15 cellular contexts compared by ENCODE assay signal in the genomic region with DNA sequence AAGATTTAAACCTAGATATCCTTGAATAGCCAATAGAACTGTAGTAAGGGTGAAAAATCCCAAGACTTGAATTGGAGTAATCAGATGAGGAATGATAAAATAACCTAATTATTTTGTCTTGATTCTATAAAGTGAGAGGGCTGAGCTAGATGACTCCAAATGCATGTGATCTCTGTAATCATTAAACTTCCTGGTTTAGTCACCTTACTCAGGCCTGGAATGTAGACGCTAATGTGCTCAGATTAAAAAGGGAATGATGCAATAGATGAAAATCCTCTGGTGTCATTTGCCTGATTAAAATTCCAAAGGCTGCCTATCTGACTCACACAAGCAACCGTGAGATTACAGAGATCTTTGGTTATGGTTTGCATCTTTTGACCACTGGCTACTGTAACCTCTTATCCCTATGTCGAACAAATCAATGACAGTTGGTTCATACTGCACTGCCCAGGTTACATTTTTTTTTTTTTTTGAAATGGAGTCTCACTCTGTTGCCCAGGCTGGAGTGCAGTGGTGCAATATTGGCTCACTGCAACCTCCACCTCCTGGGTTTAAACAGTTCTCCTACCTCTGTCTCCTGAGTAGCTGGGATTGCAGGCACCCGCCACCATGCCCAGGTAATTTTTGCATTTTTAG. TPM values are rescaled to one million over a fixed set of nuclear protein-coding genes. Genes with fewer than 3 reads are reported as not detected.
DNase-seq lines count a peak whose midpoint lies in the region; ATAC-seq, FAIRE-seq and TF ChIP-seq lines count a peak whose summit lies in the region.
"Had no signal": no experiment of that assay in that cellular context is flagged by ENCODE, and none has a peak within 500 bp of the region (broad histone marks: within the 10 kb centered on the region; RNA-seq: fewer than 3 reads in every experiment).

No MANE protein-coding gene starts in this region.

- H3K9ac ChIP-seq in SK-N-SH (no peak overlapping the region; the same call in 1 of the 2 replicates), smooth muscle cell (ENCODE audit: low read depth) (peak overlapping the region; percentile 2)

- TF ChIP-seq POLR2A in GM12892 (IDR thresholded peaks at IDR 0.05; ENCODE audit: low read depth, low read length): no peak

- TF ChIP-seq CTCF in SK-N-SH (IDR thresholded peaks at IDR 0.05) (no peak), smooth muscle cell (IDR thresholded peaks at IDR 0.05; ENCODE audit: borderline replicate concordance, insufficient read depth, poor library complexity, severe bottlenecking) (no peak)

- no peak for TF ChIP-seq EP300 in SK-N-SH (IDR thresholded peaks at IDR 0.05; ENCODE audit: borderline replicate concordance in 1 of 2, low read depth in 1 of 2, low read length in 1 of 2)

- H3K4me1 ChIP-seq in SK-N-SH (ENCODE audit: control insufficient read depth in 1 of 2, insufficient read depth in 2 of 2, low read depth in 1 of 2, low read length in 1 of 2) (peaks cover 0 to 19% of the 10 kb centered on the region in 2 experiments; a peak in 1 of 4 replicates), smooth muscle cell (ENCODE audit: low read depth) (no peaks in the 10 kb centered on the region)
- H3K4me1 ChIP-seq: gastroesophageal sphincter had no signal

- ATAC-seq in HG03108 (IDR thresholded peaks at IDR 0.05; ENCODE audit: unreplicated experiment): no peak
- ATAC-seq: gastroesophageal sphincter; natural killer cell treated with Interleukin-12 subunit alpha and Interleukin-12 subunit beta and Interleukin-15 and Interleukin-18, amount 100 ng/mL, for 72 hours had no signal

- H3K36me3 ChIP-seq in SK-N-SH (replicated peaks in 1 of 2; ENCODE audit: control insufficient read depth in 1 of 2, insufficient read depth in 2 of 2, low read length in 1 of 2) (no peaks in the 10 kb centered on the region), smooth muscle cell (ENCODE audit: low read depth) (no peaks in the 10 kb centered on the region)
- H3K36me3 ChIP-seq: gastroesophageal sphincter had no signal

- no peaks in the 10 kb centered on the region for H3K27me3 ChIP-seq in SK-N-SH (ENCODE audit: insufficient read depth)
- H3K27me3 ChIP-seq in smooth muscle cell (ENCODE audit: low read depth): no peaks in the 10 kb centered on the region

- no peaks in the 10 kb centered on the region for H3F3A ChIP-seq in SK-N-SH (replicated peaks; ENCODE audit: insufficient read depth)
- no peaks in the 10 kb centered on the region for H3F3A ChIP-seq in smooth muscle cell (ENCODE audit: low read depth)

- CTCF ChIA-PET in SK-N-SH (lab: Yijun Ruan, JAX): interaction anchor here (1.2 to 2.0 kb wide), 2 partner anchors 15 to 191 kb away, joined by 4 read pairs; no protein-coding TSS in a partner anchor

- no peak overlapping the region for H3K4me2 ChIP-seq in SK-N-SH
- H3K4me2 ChIP-seq in smooth muscle cell: no peak overlapping the region

- H2AFZ ChIP-seq in SK-N-SH (ENCODE audit: low read depth): no peak overlapping the region
- no peak overlapping the region for H2AFZ ChIP-seq in smooth muscle cell (ENCODE audit: low read depth)

- WGBS in SK-N-SH (ENCODE audit: low lambda C conversion rate): 38% methylated on average over 4 of the region's 4 CpGs
- 34% methylated on average over 4 of the region's 4 CpGs for WGBS in smooth muscle cell (ENCODE audit: low lambda C conversion rate)

- TF ChIP-seq RAD21 in SK-N-SH (IDR thresholded peaks at IDR 0.05; ENCODE audit: low read length): no peak

- H3K79me2 ChIP-seq in SK-N-SH (ENCODE audit: insufficient read depth): no peaks in the 10 kb centered on the region
- no peaks in the 10 kb centered on the region for H3K79me2 ChIP-seq in smooth muscle cell (ENCODE audit: low read depth)

- H3K27ac ChIP-seq in SK-N-SH (ENCODE audit: low read depth in 2 of 2, low read length in 1 of 2) (peak overlapping the region in 1 of 2 experiments; percentile 44; a peak in 2 of 4 replicates), smooth muscle cell (ENCODE audit: low read depth) (peak overlapping the region; percentile 45)
- H3K27ac ChIP-seq: gastroesophageal sphincter had no signal

- H3K4me3 ChIP-seq in SK-N-SH (ENCODE audit: low read depth in 2 of 2, low read length in 1 of 2) (no peak overlapping the region), smooth muscle cell (no peak overlapping the region)
- H3K4me3 ChIP-seq: gastroesophageal sphincter had no signal

- H3K9me3 ChIP-seq in SK-N-SH: no peaks in the 10 kb centered on the region
- no peaks in the 10 kb centered on the region for H3K9me3 ChIP-seq in smooth muscle cell (replicated peaks; ENCODE audit: low read depth)
- H3K9me3 ChIP-seq: gastroesophageal sphincter had no signal

- peak; percentile 5 for DNase-seq in NCI-H2196 treated with DMSO at 0.1 percent for 48 hours (lab: John Stamatoyannopoulos, UW; ENCODE audit: unreplicated experiment)
- DNase-seq in NCI-H2196 (lab: John Stamatoyannopoulos, UW; ENCODE audit: unreplicated experiment): no peak
- DNase-seq in SK-N-SH: no peak
- DNase-seq in fibroblast of the conjunctiva (ENCODE audit: low read depth): peak; percentile 66
- DNase-seq in smooth muscle cell (lab: John Stamatoyannopoulos, UW; ENCODE audit: unreplicated experiment): no peak
- DNase-seq in occipital lobe (lab: John Stamatoyannopoulos, UW): no peak
- no peak for DNase-seq in GM12892 (ENCODE audit: insufficient read length)
- DNase-seq: activated gamma-delta T cell; NCI-H2227 treated with DMSO at 0.1 percent for 48 hours; stimulated activated CD4-positive, alpha-beta T cell treated with anti-CD3 and anti-CD28 coated beads, Interleukin-4, amount 100 ng/mL, for 4 hours had no signal

- H4K20me1 ChIP-seq in SK-N-SH (ENCODE audit: insufficient read depth) (no peaks in the 10 kb centered on the region), smooth muscle cell (ENCODE audit: low read depth) (no peaks in the 10 kb centered on the region)

- POLR2A ChIA-PET in SK-N-SH (lab: Yijun Ruan, JAX): no interaction called here

- no peaks in the 10 kb centered on the region for H3K9me2 ChIP-seq in SK-N-SH

- FAIRE-seq in GM12892 (lab: Jason Lieb, UNC): no peak
- FAIRE-seq: A204.1, GM18507 had no signal

TF ChIP-seq in SK-N-SH, 30 proteins besides CTCF, POLR2A, EP300 and RAD21:
- TF ChIP-seq SMC3 (IDR thresholded peaks at IDR 0.05; ENCODE audit: low read depth, low read length) (no peak), ELF1 (IDR thresholded peaks at IDR 0.05) (no peak; the same call in 1 of the 2 replicates), GATA2 (CRISPR knock-in tag; IDR thresholded peaks at IDR 0.05) (no peak), MEF2A (IDR thresholded peaks at IDR 0.05; ENCODE audit: borderline replicate concordance, low read depth) (no peak), TCF12 (IDR thresholded peaks at IDR 0.05) (0 out of 2 replicates have a peak, but pooled peaks have one; percentile 9), EZH2phosphoT487 (IDR thresholded peaks at IDR 0.05; ENCODE audit: borderline replicate concordance, low read depth) (no peak), NFIC (IDR thresholded peaks at IDR 0.05; ENCODE audit: borderline replicate concordance) (no peak), YY1 (IDR thresholded peaks at IDR 0.05; ENCODE audit: low read depth) (no peak), TEAD4 (IDR thresholded peaks at IDR 0.05; ENCODE audit: borderline replicate concordance, insufficient read depth) (peak; percentile 17; the same call in 1 of the 2 replicates), CHD2 (IDR thresholded peaks at IDR 0.05; ENCODE audit: low read length, partially characterized antibody) (no peak), RCOR1 (IDR thresholded peaks at IDR 0.05; ENCODE audit: low read length) (no peak), POLR2AphosphoS5 (IDR thresholded peaks at IDR 0.05; ENCODE audit: low read depth, low read length) (no peak)
- TF ChIP-seq, protein P1, sequence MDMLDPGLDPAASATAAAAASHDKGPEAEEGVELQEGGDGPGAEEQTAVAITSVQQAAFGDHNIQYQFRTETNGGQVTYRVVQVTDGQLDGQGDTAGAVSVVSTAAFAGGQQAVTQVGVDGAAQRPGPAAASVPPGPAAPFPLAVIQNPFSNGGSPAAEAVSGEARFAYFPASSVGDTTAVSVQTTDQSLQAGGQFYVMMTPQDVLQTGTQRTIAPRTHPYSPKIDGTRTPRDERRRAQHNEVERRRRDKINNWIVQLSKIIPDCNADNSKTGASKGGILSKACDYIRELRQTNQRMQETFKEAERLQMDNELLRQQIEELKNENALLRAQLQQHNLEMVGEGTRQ (IDR thresholded peaks at IDR 0.05; ENCODE audit: borderline replicate concordance, low read depth, low read length): no peak
- TF ChIP-seq, protein P2, sequence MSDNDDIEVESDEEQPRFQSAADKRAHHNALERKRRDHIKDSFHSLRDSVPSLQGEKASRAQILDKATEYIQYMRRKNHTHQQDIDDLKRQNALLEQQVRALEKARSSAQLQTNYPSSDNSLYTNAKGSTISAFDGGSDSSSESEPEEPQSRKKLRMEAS (IDR thresholded peaks at IDR 0.05; ENCODE audit: low read depth): no peak
- TF ChIP-seq, protein P3, sequence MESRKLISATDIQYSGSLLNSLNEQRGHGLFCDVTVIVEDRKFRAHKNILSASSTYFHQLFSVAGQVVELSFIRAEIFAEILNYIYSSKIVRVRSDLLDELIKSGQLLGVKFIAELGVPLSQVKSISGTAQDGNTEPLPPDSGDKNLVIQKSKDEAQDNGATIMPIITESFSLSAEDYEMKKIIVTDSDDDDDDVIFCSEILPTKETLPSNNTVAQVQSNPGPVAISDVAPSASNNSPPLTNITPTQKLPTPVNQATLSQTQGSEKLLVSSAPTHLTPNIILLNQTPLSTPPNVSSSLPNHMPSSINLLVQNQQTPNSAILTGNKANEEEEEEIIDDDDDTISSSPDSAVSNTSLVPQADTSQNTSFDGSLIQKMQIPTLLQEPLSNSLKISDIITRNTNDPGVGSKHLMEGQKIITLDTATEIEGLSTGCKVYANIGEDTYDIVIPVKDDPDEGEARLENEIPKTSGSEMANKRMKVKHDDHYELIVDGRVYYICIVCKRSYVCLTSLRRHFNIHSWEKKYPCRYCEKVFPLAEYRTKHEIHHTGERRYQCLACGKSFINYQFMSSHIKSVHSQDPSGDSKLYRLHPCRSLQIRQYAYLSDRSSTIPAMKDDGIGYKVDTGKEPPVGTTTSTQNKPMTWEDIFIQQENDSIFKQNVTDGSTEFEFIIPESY (IDR thresholded peaks at IDR 0.05; ENCODE audit: borderline replicate concordance, low read depth): no peak

RNA-seq across cellular contexts. Expression of a gene that starts 2.9 kb away (rescaled TPM):
- polyA plus RNA-seq in SK-N-SH (2012; rRNA removed) (0.06 and 0.10 TPM in 2 replicates), smooth muscle cell (0.27 TPM in 1 of 2 replicates, not detected in the other)
- polyA plus RNA-seq in SK-N-SH (2012; cell fraction: cytosol; rRNA removed): 0.03 and 0.08 TPM in 2 replicates
- 0.19 and 0.25 TPM in 2 replicates for polyA plus RNA-seq in SK-N-SH (2012; cell fraction: nucleus; rRNA removed)
- total RNA-seq in smooth muscle cell (0.09 TPM in 1 of 2 replicates, not detected in the other), occipital lobe (2.3 TPM)
- 0.06 TPM for polyA plus RNA-seq in GM12892 (2012; ENCODE audit: missing spikeins)
- total RNA-seq: natural killer cell treated with Interleukin-12 subunit alpha and Interleukin-12 subunit beta and Interleukin-15 and Interleukin-18, amount 100 ng/mL, for 72 hours had no signal

RNA-seq across cellular contexts. Expression of a gene that starts 37.2 kb away (rescaled TPM):
- polyA plus RNA-seq in SK-N-SH (2012; rRNA removed): 19.8 and 26.7 TPM in 2 replicates
- polyA plus RNA-seq in SK-N-SH (2012; cell fraction: cytosol; rRNA removed): 20.8 and 23.5 TPM in 2 replicates
- polyA plus RNA-seq in SK-N-SH (2012; cell fraction: nucleus; rRNA removed): 30.0 and 43.3 TPM in 2 replicates
- 21.3 and 32.6 TPM in 2 replicates for total RNA-seq in smooth muscle cell
- 20.1 and 21.0 TPM in 2 replicates for polyA plus RNA-seq in smooth muscle cell
- 32.8 TPM for total RNA-seq in occipital lobe
- polyA plus RNA-seq in GM12892 (2012; ENCODE audit: missing spikeins): 29.7 TPM

Comparison
In these comparisons a context has a peak if more than half of its experiments do, and no peak if none do; other contexts are left out.
1. DNase-seq: peak in NCI-H2196 treated with DMSO at 0.1 percent for 48 hours (single experiment) and fibroblast of the conjunctiva (single experiment); none in NCI-H2196 (single experiment), SK-N-SH (single experiment), smooth muscle cell (single experiment), occipital lobe (single experiment) and GM12892 (single experiment).